Comparison of ENCODE assay signal across 1 cellular context in genomic region chr3:71315431-71315830, GRCh38.
TF ChIP-seq lines count a peak whose summit lies in the region.

No MANE protein-coding gene starts in this region.

TF ChIP-seq in H1, 55 proteins besides CTCF, POLR2A, EP300 and RAD21:
- TF ChIP-seq KDM4A (IDR thresholded peaks at IDR 0.05; ENCODE audit: low read depth, low read length, severe bottlenecking) (no peak), ATF3 (IDR thresholded peaks at IDR 0.05; ENCODE audit: insufficient read depth, low read depth, low read length) (no peak), CBX5 (IDR thresholded peaks at IDR 0.05; ENCODE audit: low read depth, low read length) (no peak), RXRA (IDR thresholded peaks at IDR 0.05; ENCODE audit: insufficient read depth, low read depth, low read length) (no peak), BRCA1 (IDR thresholded peaks at IDR 0.05; ENCODE audit: low read depth, low read length) (no peak), KDM5A (IDR thresholded peaks at IDR 0.05; ENCODE audit: low read length) (no peak)
